Comparison of ENCODE assay signal across 9 cellular contexts in genomic region chr12:31868980-31869379, GRCh38.
DNase-seq lines count a peak whose midpoint lies in the region; ATAC-seq and TF ChIP-seq lines count a peak whose summit lies in the region.
"Had no signal": no experiment of that assay in that cellular context is flagged by ENCODE, and none has a peak within 500 bp of the region (broad histone marks: within the 10 kb centered on the region; RNA-seq: fewer than 3 reads in every experiment).

No MANE protein-coding gene starts in this region.

- TF ChIP-seq CTCF in CD8-positive, alpha-beta T cell (IDR thresholded peaks at IDR 0.05), result no peak
- TF ChIP-seq CTCF in SU-DHL-6 (IDR thresholded peaks at IDR 0.05; ENCODE audit: insufficient read depth, low read length, poor library complexity, severe bottlenecking) (no peak), hepatocyte (IDR thresholded peaks at IDR 0.05; ENCODE audit: poor library complexity) (no peak), lower lobe of right lung (IDR thresholded peaks at IDR 0.05) (no peak)

- CTCF ChIA-PET in CD8-positive, alpha-beta T cell (lab: Charles Lee), result no interaction called here

- H3K4me3 Mint-ChIP-seq in CD8-positive, alpha-beta T cell, result no peak overlapping the region
- no peak overlapping the region for H3K4me3 Mint-ChIP-seq in IgD-negative memory B cell
- no peak overlapping the region for H3K4me3 Mint-ChIP-seq in activated CD4-positive, alpha-beta T cell treated with anti-CD3 and anti-CD28 coated beads, Interleukin-2, amount 10 ng/mL, durations not matched to agents 24 days and 14 days

- no peaks in the 10 kb centered on the region for H3K36me3 Mint-ChIP-seq in CD8-positive, alpha-beta T cell
- peaks cover 13% of the 10 kb centered on the region for H3K36me3 Mint-ChIP-seq in IgD-negative memory B cell
- peaks cover 11% of the 10 kb centered on the region for H3K36me3 Mint-ChIP-seq in activated CD4-positive, alpha-beta T cell treated with anti-CD3 and anti-CD28 coated beads, Interleukin-2, amount 10 ng/mL, durations not matched to agents 24 days and 14 days (ENCODE audit: low read depth)

- peak overlapping the region; percentile 14 for H3K27ac Mint-ChIP-seq in CD8-positive, alpha-beta T cell
- H3K27ac Mint-ChIP-seq in IgD-negative memory B cell, result peak overlapping the region; percentile 31 to 74 (median 66)
- no peak overlapping the region for H3K27ac Mint-ChIP-seq in activated CD4-positive, alpha-beta T cell treated with anti-CD3 and anti-CD28 coated beads, Interleukin-2, amount 10 ng/mL, durations not matched to agents 24 days and 14 days

- POLR2A ChIA-PET in CD8-positive, alpha-beta T cell (lab: Charles Lee), result interaction anchor here (1.1 kb wide), 1 partner anchor 18 kb away, joined by 4 read pairs; no protein-coding TSS in a partner anchor

- no peak for ATAC-seq in CD8-positive, alpha-beta T cell
- ATAC-seq in GM21390 (IDR thresholded peaks at IDR 0.05; ENCODE audit: unreplicated experiment) (no peak), lower lobe of right lung (no peak)

- H3K4me3 ChIP-seq in CD8-positive, alpha-beta T cell (ENCODE audit: low read depth, low read length), result no peak overlapping the region
- no peak overlapping the region for H3K4me3 ChIP-seq in SU-DHL-6 (ENCODE audit: insufficient read depth, low read length, poor library complexity, severe bottlenecking)
- no peak overlapping the region for H3K4me3 ChIP-seq in hepatocyte
- H3K4me3 ChIP-seq in lower lobe of right lung, result no peak overlapping the region
- H3K4me3 ChIP-seq: SJSA1 had no signal

- H3K27me3 Mint-ChIP-seq in CD8-positive, alpha-beta T cell (ENCODE audit: low read depth), result no peaks in the 10 kb centered on the region
- H3K27me3 Mint-ChIP-seq in IgD-negative memory B cell, result no peaks in the 10 kb centered on the region
- H3K27me3 Mint-ChIP-seq in activated CD4-positive, alpha-beta T cell treated with anti-CD3 and anti-CD28 coated beads, Interleukin-2, amount 10 ng/mL, durations not matched to agents 24 days and 14 days, result no peaks in the 10 kb centered on the region

- peaks cover 24% of the 10 kb centered on the region for H3K4me1 Mint-ChIP-seq in CD8-positive, alpha-beta T cell (ENCODE audit: low read depth)
- peaks cover 24 to 29% (median 29%) of the 10 kb centered on the region in 3 donors for H3K4me1 Mint-ChIP-seq in IgD-negative memory B cell
- H3K4me1 Mint-ChIP-seq in activated CD4-positive, alpha-beta T cell treated with anti-CD3 and anti-CD28 coated beads, Interleukin-2, amount 10 ng/mL, durations not matched to agents 24 days and 14 days, result peaks cover 2% of the 10 kb centered on the region

- H3K27ac ChIP-seq in CD8-positive, alpha-beta T cell (ENCODE audit: low read depth, low read length), result no peak overlapping the region
- H3K27ac ChIP-seq in SU-DHL-6 (ENCODE audit: low read depth, low read length), result 0 out of 2 replicates have a peak overlapping the region, but pooled peaks have one; percentile 20
- no peak overlapping the region for H3K27ac ChIP-seq in hepatocyte
- no peak overlapping the region for H3K27ac ChIP-seq in lower lobe of right lung
- H3K27ac ChIP-seq: SJSA1 had no signal

- no peaks in the 10 kb centered on the region for H3K9me3 ChIP-seq in CD8-positive, alpha-beta T cell (ENCODE audit: low read length)
- H3K9me3 ChIP-seq in SU-DHL-6 (ENCODE audit: insufficient read depth, low read length), result no peaks in the 10 kb centered on the region
- no peaks in the 10 kb centered on the region for H3K9me3 ChIP-seq in hepatocyte (ENCODE audit: low read depth)
- H3K9me3 ChIP-seq in lower lobe of right lung, result no peaks in the 10 kb centered on the region
- H3K9me3 ChIP-seq: SJSA1 had no signal

- no peaks in the 10 kb centered on the region for H3F3A ChIP-seq in SU-DHL-6 (ENCODE audit: insufficient read depth)

- intact Hi-C loops in CD8-positive, alpha-beta T cell (cut with DNase I, micrococcal nuclease), result no loop called here
- intact Hi-C loops in activated CD4-positive, alpha-beta T cell treated with anti-CD3 and anti-CD28 coated beads, Interleukin-2, amount 10 ng/mL, durations not matched to agents 24 days and 14 days (cut with micrococcal nuclease), result no loop called here
- intact Hi-C loops in lower lobe of right lung (cut with DNase I), result no loop called here

- no peaks in the 10 kb centered on the region for H3K9me2 ChIP-seq in SU-DHL-6 (replicated peaks; ENCODE audit: insufficient read depth, low read length)
- no peaks in the 10 kb centered on the region for H3K9me2 ChIP-seq in hepatocyte (replicated peaks; ENCODE audit: insufficient read depth)

- H2AFZ ChIP-seq in SU-DHL-6 (ENCODE audit: low read depth, low read length, severe bottlenecking) (no peak overlapping the region), hepatocyte (no peak overlapping the region)

- no peaks in the 10 kb centered on the region for H3K79me2 ChIP-seq in SU-DHL-6 (ENCODE audit: insufficient read depth, low read length)
- H3K79me2 ChIP-seq in hepatocyte, result no peaks in the 10 kb centered on the region

- H3K4me1 ChIP-seq in CD8-positive, alpha-beta T cell (ENCODE audit: insufficient read depth, low read length), result no peaks in the 10 kb centered on the region
- H3K4me1 ChIP-seq in hepatocyte (ENCODE audit: insufficient read depth) (no peaks in the 10 kb centered on the region), lower lobe of right lung (peaks cover 8% of the 10 kb centered on the region)
- H3K4me1 ChIP-seq: SJSA1 had no signal

- no peak for DNase-seq in CD8-positive, alpha-beta T cell
- DNase-seq in hepatocyte (ENCODE audit: low spot score) (peak; percentile 28), lower lobe of right lung (no peak)
- no peak for DNase-seq in activated CD4-positive, alpha-beta T cell treated with anti-CD3 and anti-CD28 coated beads, Interleukin-2, amount 10 ng/mL, durations not matched to agents 24 days and 14 days
- no peak for DNase-seq in activated effector memory CD4-positive, alpha-beta T cell treated with anti-CD3 and anti-CD28 coated beads, Interleukin-2, amount 50 U/mL, for 16 hours

- H3K4me2 ChIP-seq in SU-DHL-6 (ENCODE audit: low read depth, low read length, poor library complexity, severe bottlenecking) (no peak overlapping the region), hepatocyte (no peak overlapping the region)

- H3K36me3 ChIP-seq in CD8-positive, alpha-beta T cell (ENCODE audit: insufficient read depth, low read length), result no peaks in the 10 kb centered on the region
- H3K36me3 ChIP-seq in SU-DHL-6 (ENCODE audit: low read length) (no peaks in the 10 kb centered on the region), hepatocyte (replicated peaks; ENCODE audit: insufficient read depth, low read depth) (no peaks in the 10 kb centered on the region), lower lobe of right lung (no peaks in the 10 kb centered on the region)
- H3K36me3 ChIP-seq: SJSA1 had no signal

- 54% methylated on average over 2 of the region's 2 CpGs for WGBS in hepatocyte (ENCODE audit: low lambda C conversion rate, missing lambda C conversion rate)

- no peaks in the 10 kb centered on the region for H4K20me1 ChIP-seq in SU-DHL-6 (ENCODE audit: low read depth, low read length)
- no peaks in the 10 kb centered on the region for H4K20me1 ChIP-seq in hepatocyte (ENCODE audit: insufficient read depth, poor library complexity, severe bottlenecking)

- H3K9me3 Mint-ChIP-seq in CD8-positive, alpha-beta T cell, result no peaks in the 10 kb centered on the region
- H3K9me3 Mint-ChIP-seq in IgD-negative memory B cell, result peaks cover 0 to 4% (median 3%) of the 10 kb centered on the region in 3 donors
- peaks cover 7% of the 10 kb centered on the region for H3K9me3 Mint-ChIP-seq in activated CD4-positive, alpha-beta T cell treated with anti-CD3 and anti-CD28 coated beads, Interleukin-2, amount 10 ng/mL, durations not matched to agents 24 days and 14 days

- no peaks in the 10 kb centered on the region for H3K27me3 ChIP-seq in CD8-positive, alpha-beta T cell (ENCODE audit: insufficient read depth, low read length)
- H3K27me3 ChIP-seq in SU-DHL-6 (ENCODE audit: low read length) (no peaks in the 10 kb centered on the region), hepatocyte (no peaks in the 10 kb centered on the region), lower lobe of right lung (ENCODE audit: low read depth) (no peaks in the 10 kb centered on the region)
- H3K27me3 ChIP-seq: SJSA1 had no signal

- no peak overlapping the region for H3K9ac ChIP-seq in SU-DHL-6 (ENCODE audit: low read length)
